Comparison of ENCODE assay signal across 23 cellular contexts in genomic region chr17:29949708-29950107, GRCh38. TPM values are rescaled to one million over a fixed set of nuclear protein-coding genes. Genes with fewer than 3 reads are reported as not detected.
DNase-seq lines count a peak whose midpoint lies in the region; TF ChIP-seq lines count a peak whose summit lies in the region.
"Had no signal": no experiment of that assay in that cellular context is flagged by ENCODE, and none has a peak within 500 bp of the region (broad histone marks: within the 10 kb centered on the region; RNA-seq: fewer than 3 reads in every experiment).

No MANE protein-coding gene starts in this region.

- no peak overlapping the region for H3K4ac ChIP-seq in H9 (ENCODE audit: low read depth, low read length)

- H3K36me3 Mint-ChIP-seq in neural progenitor cell (peaks cover 4% of the 10 kb centered on the region), H9 (ENCODE audit: insufficient read depth in 1 of 3, low read depth in 3 of 3) (peaks cover 7 to 11% (median 8%) of the 10 kb centered on the region in 3 experiments; a peak in 6 of 7 replicates)

- no peak overlapping the region for H4K91ac ChIP-seq in H9 (ENCODE audit: insufficient read length, low read depth, low read length)

- peaks cover 18% of the 10 kb centered on the region for H3K9me3 Mint-ChIP-seq in neural progenitor cell
- peaks cover 15 to 17% of the 10 kb centered on the region in 2 experiments for H3K9me3 Mint-ChIP-seq in H9

- H3K4me1 ChIP-seq in neural progenitor cell (peaks cover 5% of the 10 kb centered on the region), H9 (ENCODE audit: insufficient read depth, low read length) (no peaks in the 10 kb centered on the region)

- TF ChIP-seq CTCF in neural progenitor cell (IDR thresholded peaks at IDR 0.05) (no peak), H9 (conservative IDR thresholded peaks at IDR 0.05) (no peak)

- no peaks in the 10 kb centered on the region for H3K79me1 ChIP-seq in H9 (ENCODE audit: insufficient read depth, low read depth, low read length, poor library complexity, severe bottlenecking)

- H2BK15ac ChIP-seq in H9 (ENCODE audit: low read depth, low read length), result no peak overlapping the region

- DNase-seq in NCI-H1417 (lab: John Stamatoyannopoulos, UW) (peak; percentile 1 to 92 (median 64)), NCI-H1417 treated with DMSO at 0.1 percent for 48 hours (lab: John Stamatoyannopoulos, UW) (no peak), NCI-H187 treated with DMSO at 0.1 percent for 48 hours (lab: John Stamatoyannopoulos, UW) (peak; percentile 96), NCI-H82 (lab: John Stamatoyannopoulos, UW) (peak; percentile 68), neural progenitor cell (ENCODE audit: low spot score) (no peak), H9 (no peak), cortex of kidney (lab: John Stamatoyannopoulos, UW) (no peak)
- no peak for DNase-seq in effector CD8-positive, alpha-beta T cell (lab: John Stamatoyannopoulos, UW)
- DNase-seq: activated CD4-positive, alpha-beta T cell treated with anti-CD3 and anti-CD28 coated beads, Interleukin-2, amount 10 ng/mL, durations not matched to agents 7 days and 5 days; activated CD8-positive, alpha-beta memory T cell treated with anti-CD3 and anti-CD28 coated beads, Interleukin-2, amount 50 U/mL, for 48 hours; anterior cingulate cortex; CD4-positive, alpha-beta memory T cell; effector memory CD8-positive, alpha-beta T cell; EL; kidney glomerular epithelial cell; PC-9; stimulated activated CD4-positive, alpha-beta T cell treated with anti-CD3 and anti-CD28 coated beads, Interleukin-12 subunit alpha, Interleukin-12 subunit beta, amount 100 ng/mL, for 4 hours; stimulated activated naive B cell treated with anti-CD40 and anti-IgM and Interleukin-4, amounts not matched to agents 10 μg/mL and 1 μg/mL and 100 μg/mL, for 72 hours; trophoblast cell had no signal

- H4K8ac ChIP-seq in H9 (replicated peaks; ENCODE audit: insufficient read length, low read depth, low read length), result no peak overlapping the region

- no peak overlapping the region for H3K23ac ChIP-seq in H9 (ENCODE audit: insufficient read length, low read depth, low read length)

- no peak overlapping the region for H2AFZ ChIP-seq in neural progenitor cell (replicated peaks)
- H2AFZ ChIP-seq in H9 (ENCODE audit: low read length), result no peak overlapping the region
- H2AFZ ChIP-seq: hepatocyte, PC-9 had no signal

- H3K9me3 ChIP-seq in neural progenitor cell (ENCODE audit: low read depth) (no peaks in the 10 kb centered on the region), H9 (ENCODE audit: control insufficient read depth, low read depth, low read length) (no peaks in the 10 kb centered on the region)

- no peak overlapping the region for H3K14ac ChIP-seq in H9 (ENCODE audit: insufficient read depth, low read length)

- no peak overlapping the region for H3K4me3 Mint-ChIP-seq in neural progenitor cell
- no peak overlapping the region for H3K4me3 Mint-ChIP-seq in H9
- H3K4me3 Mint-ChIP-seq: activated CD4-positive, alpha-beta T cell treated with anti-CD3 and anti-CD28 coated beads, Interleukin-2, amount 10 ng/mL, durations not matched to agents 7 days and 5 days; CD4-positive, alpha-beta memory T cell; effector memory CD8-positive, alpha-beta T cell; stimulated activated naive B cell treated with anti-CD40 and anti-IgM and Interleukin-4, amounts not matched to agents 10 μg/mL and 1 μg/mL and 100 μg/mL, for 72 hours had no signal

- H3K4me3 ChIP-seq in neural progenitor cell, result no peak overlapping the region
- H3K4me3 ChIP-seq: hepatocyte, PC-9, SK-N-MC had no signal

- H3F3A ChIP-seq in neural progenitor cell (ENCODE audit: low read depth), result no peaks in the 10 kb centered on the region

- H3K27me3 ChIP-seq in neural progenitor cell (no peaks in the 10 kb centered on the region), H9 (ENCODE audit: insufficient read depth, low read length) (no peaks in the 10 kb centered on the region)
- H3K27me3 ChIP-seq: hepatocyte had no signal

- H3K27ac ChIP-seq in neural progenitor cell, result no peak overlapping the region
- H3K27ac ChIP-seq in H9 (ENCODE audit: insufficient read length, low read depth, low read length), result no peak overlapping the region
- H3K27ac ChIP-seq: hepatocyte, PC-9, SK-N-MC had no signal

- no peak overlapping the region for H3K9ac ChIP-seq in neural progenitor cell
- H3K9ac ChIP-seq in H9 (ENCODE audit: extremely low read depth, insufficient read length, low read length), result no peak overlapping the region

- no peak overlapping the region for H2BK5ac ChIP-seq in H9 (ENCODE audit: insufficient read length, low read length)

- H2BK20ac ChIP-seq in H9 (ENCODE audit: low read depth, low read length, poor library complexity, severe bottlenecking), result no peak overlapping the region

- H3K27me3 Mint-ChIP-seq in neural progenitor cell (ENCODE audit: insufficient read depth, low read depth) (peaks cover 2% of the 10 kb centered on the region), H9 (ENCODE audit: low read depth) (peaks cover 2% of the 10 kb centered on the region)
- H3K27me3 Mint-ChIP-seq: activated CD4-positive, alpha-beta T cell treated with anti-CD3 and anti-CD28 coated beads, Interleukin-2, amount 10 ng/mL, durations not matched to agents 7 days and 5 days; CD4-positive, alpha-beta memory T cell; stimulated activated naive B cell treated with anti-CD40 and anti-IgM and Interleukin-4, amounts not matched to agents 10 μg/mL and 1 μg/mL and 100 μg/mL, for 72 hours had no signal

- H3K27ac Mint-ChIP-seq in neural progenitor cell (peak overlapping the region; percentile 60), H9 (no peak overlapping the region)
- H3K27ac Mint-ChIP-seq: activated CD4-positive, alpha-beta T cell treated with anti-CD3 and anti-CD28 coated beads, Interleukin-2, amount 10 ng/mL, durations not matched to agents 7 days and 5 days; effector memory CD8-positive, alpha-beta T cell; stimulated activated naive B cell treated with anti-CD40 and anti-IgM and Interleukin-4, amounts not matched to agents 10 μg/mL and 1 μg/mL and 100 μg/mL, for 72 hours had no signal

- H2BK12ac ChIP-seq in H9 (ENCODE audit: insufficient read length, low read depth, low read length), result no peak overlapping the region

- H2BK120ac ChIP-seq in H9 (ENCODE audit: low read depth, low read length, poor library complexity, severe bottlenecking), result no peak overlapping the region

- H3K79me2 ChIP-seq in neural progenitor cell (ENCODE audit: low read depth), result no peaks in the 10 kb centered on the region
- no peaks in the 10 kb centered on the region for H3K79me2 ChIP-seq in H9 (ENCODE audit: insufficient read depth, low read length)
- H3K79me2 ChIP-seq: hepatocyte had no signal

- no peak overlapping the region for H4K5ac ChIP-seq in H9 (ENCODE audit: insufficient read length, low read depth, low read length)

- no peak overlapping the region for H2AK5ac ChIP-seq in H9 (ENCODE audit: insufficient read length, low read length)

- H3K23me2 ChIP-seq in H9 (ENCODE audit: insufficient read length, low read depth, low read length, poor library complexity, severe bottlenecking), result no peaks in the 10 kb centered on the region

- H4K20me1 ChIP-seq in neural progenitor cell (ENCODE audit: low read depth) (no peaks in the 10 kb centered on the region), H9 (ENCODE audit: control insufficient read depth, insufficient read depth, insufficient read length) (no peaks in the 10 kb centered on the region)

- H3K4me2 ChIP-seq in neural progenitor cell, result no peak overlapping the region
- no peak overlapping the region for H3K4me2 ChIP-seq in H9 (ENCODE audit: insufficient read depth, insufficient read length, low read length)
- H3K4me2 ChIP-seq: hepatocyte, PC-9 had no signal

- H3K36me3 ChIP-seq in neural progenitor cell, result no peaks in the 10 kb centered on the region

- H3T11ph ChIP-seq in H9 (ENCODE audit: low read length), result no peak overlapping the region

- no peak overlapping the region for H3K56ac ChIP-seq in H9 (ENCODE audit: insufficient read length, low read depth, low read length)

- H3K18ac ChIP-seq in H9 (ENCODE audit: insufficient read length, low read depth, low read length), result no peak overlapping the region

- H3K4me1 Mint-ChIP-seq in neural progenitor cell (peaks cover 24% of the 10 kb centered on the region), H9 (no peaks in the 10 kb centered on the region)
- H3K4me1 Mint-ChIP-seq: CD4-positive, alpha-beta memory T cell had no signal

RNA-seq across cellular contexts. Expression of gene EFCAB5, which starts 8.3 kb away (rescaled TPM):
- 0.09 and 0.71 TPM in 2 replicates for total RNA-seq in neural progenitor cell (ENCODE audit: low replicate concordance)
- total RNA-seq in H9 (2021), result not detected in 2 replicates
- total RNA-seq: A172, mesenteric fat pad had no signal

RNA-seq across cellular contexts. Expression of gene SSH2, which starts 19.7 kb away (rescaled TPM):
- 12.2 and 13.2 TPM in 2 replicates for total RNA-seq in neural progenitor cell (ENCODE audit: low replicate concordance)
- total RNA-seq in H9 (2021), result 11.8 and 14.6 TPM in 2 replicates

Comparison
In these comparisons a context has a peak if more than half of its experiments do, and no peak if none do; other contexts are left out.
1. DNase-seq: peak in NCI-H1417 (3 of 3), NCI-H187 treated with DMSO at 0.1 percent for 48 hours (single experiment) and NCI-H82 (single experiment); none in NCI-H1417 treated with DMSO at 0.1 percent for 48 hours (single experiment), neural progenitor cell (single experiment), H9 (single experiment), effector CD8-positive, alpha-beta T cell (single experiment) and cortex of kidney (single experiment).